Comparison of ENCODE assay signal across 25 cellular contexts in genomic region chr12:4994622-4995021, GRCh38. TPM values are rescaled to one million over a fixed set of nuclear protein-coding genes. Genes with fewer than 3 reads are reported as not detected.
DNase-seq lines count a peak whose midpoint lies in the region; FAIRE-seq and TF ChIP-seq lines count a peak whose summit lies in the region.
"Had no signal": no experiment of that assay in that cellular context is flagged by ENCODE, and none has a peak within 500 bp of the region (broad histone marks: within the 10 kb centered on the region; RNA-seq: fewer than 3 reads in every experiment).

No MANE protein-coding gene starts in this region.

- H3K4me3 ChIP-seq in right atrium auricular region (no peak overlapping the region), H1 (ENCODE audit: extremely low read depth in 1 of 4, insufficient read depth in 2 of 4, low read depth in 3 of 4, low read length in 4 of 4) (no peak overlapping the region)
- H3K4me3 ChIP-seq: A549; BLaER1 treated with 17β-estradiol and CSF1 and Interleukin-3, amounts not matched to agents 10 nM and 100 nM; GM12878; GM23248; HAP-1 had no signal

- CTCF ChIA-PET in H1 (lab: Charles Lee; ENCODE audit: partially characterized antibody): interaction anchor here (0.8 to 11.3 kb wide), 11 partner anchors 9 to 146 kb away, joined by 3 to 97 read pairs (median 4); no protein-coding TSS in a partner anchor

- H2BK20ac ChIP-seq in H9 (ENCODE audit: low read depth, low read length, poor library complexity, severe bottlenecking) (no peak overlapping the region), H1 (ENCODE audit: low read length) (no peak overlapping the region)

- no peaks in the 10 kb centered on the region for H3K9me3 Mint-ChIP-seq in H9
- H3K9me3 Mint-ChIP-seq: CD14-positive monocyte; CD4-positive, alpha-beta T cell; CD8-positive, alpha-beta memory T cell; HFFc6 had no signal

- no CpG with 5 or more reads among the region's 4 CpGs for WGBS in H9 (ENCODE audit: extremely low coverage, insufficient read length, low lambda C conversion rate)
- WGBS in H1 (ENCODE audit: extremely low coverage in 1 of 2, insufficient coverage in 1 of 2, insufficient read length in 1 of 2, insufficient replicate concordance in 2 of 2, low coverage in 1 of 2, low lambda C conversion rate in 2 of 2, missing lambda C conversion rate in 1 of 2), 2 experiments: 94% methylated on average over 4 of the region's 4 CpGs; no CpG with 5 or more reads in 1 of the 2 experiments

- no peaks in the 10 kb centered on the region for H3K23me2 ChIP-seq in H9 (ENCODE audit: insufficient read length, low read depth, low read length, poor library complexity, severe bottlenecking)
- H3K23me2 ChIP-seq in H1 (ENCODE audit: low read depth, low read length): no peaks in the 10 kb centered on the region

- H3K4ac ChIP-seq in H9 (ENCODE audit: low read depth, low read length): no peak overlapping the region
- no peak overlapping the region for H3K4ac ChIP-seq in H1 (replicated peaks; ENCODE audit: insufficient read length, low read depth, low read length)

- FAIRE-seq in H1 (lab: Jason Lieb, UNC): no peak
- FAIRE-seq: A549, D721Med, GM12878, GM19239 had no signal

- H2BK15ac ChIP-seq in H9 (ENCODE audit: low read depth, low read length): no peak overlapping the region
- no peak overlapping the region for H2BK15ac ChIP-seq in H1 (ENCODE audit: low read length)

- H2AFZ ChIP-seq in H9 (ENCODE audit: low read length) (no peak overlapping the region), H1 (ENCODE audit: low read length) (no peak overlapping the region)
- H2AFZ ChIP-seq: GM23248 had no signal

- no peaks in the 10 kb centered on the region for H3K27me3 ChIP-seq in right atrium auricular region
- no peaks in the 10 kb centered on the region for H3K27me3 ChIP-seq in H9 (ENCODE audit: insufficient read depth, low read length)
- no peaks in the 10 kb centered on the region; a peak in 1 of 7 replicates for H3K27me3 ChIP-seq in H1 (replicated peaks in 1 of 4; ENCODE audit: control insufficient read depth in 3 of 4, extremely low read depth in 1 of 4, insufficient read depth in 3 of 4, low read length in 3 of 4)
- H3K27me3 ChIP-seq: BE2C; BLaER1 treated with 17β-estradiol and CSF1 and Interleukin-3, amounts not matched to agents 10 nM and 100 nM had no signal

- no peak for TF ChIP-seq POLR2A in H1 (IDR thresholded peaks at IDR 0.05; ENCODE audit: control extremely low read depth in 1 of 2, low read depth in 2 of 2, low read length in 2 of 2)

- no peak overlapping the region for H3T11ph ChIP-seq in H9 (ENCODE audit: low read length)

- H2BK120ac ChIP-seq in H9 (ENCODE audit: low read depth, low read length, poor library complexity, severe bottlenecking) (no peak overlapping the region), H1 (replicated peaks; ENCODE audit: low read depth, low read length) (no peak overlapping the region)

- H3K14ac ChIP-seq in H9 (ENCODE audit: insufficient read depth, low read length) (no peak overlapping the region), H1 (ENCODE audit: insufficient read length) (no peak overlapping the region)

- H3K9me3 ChIP-seq in right atrium auricular region (no peaks in the 10 kb centered on the region), H9 (ENCODE audit: control insufficient read depth, low read depth, low read length) (no peaks in the 10 kb centered on the region), H1 (ENCODE audit: insufficient read depth in 2 of 2, low read depth in 1 of 2, low read length in 1 of 2) (no peaks in the 10 kb centered on the region)
- H3K9me3 ChIP-seq: A549; BE2C; BLaER1 treated with 17β-estradiol and CSF1 and Interleukin-3, amounts not matched to agents 10 nM and 100 nM; HAP-1 had no signal

- H4K91ac ChIP-seq in H9 (ENCODE audit: insufficient read length, low read depth, low read length): no peak overlapping the region
- H4K91ac ChIP-seq in H1 (replicated peaks; ENCODE audit: insufficient read length, low read length): no peak overlapping the region

- intact Hi-C loops in cardiac septum (cut with DNase I): no loop called here

- no peaks in the 10 kb centered on the region for H3K36me3 ChIP-seq in right atrium auricular region
- no peaks in the 10 kb centered on the region for H3K36me3 ChIP-seq in H1 (ENCODE audit: control insufficient read depth in 2 of 4, insufficient read depth in 4 of 4, low read length in 3 of 4)
- H3K36me3 ChIP-seq: BE2C; BLaER1 treated with 17β-estradiol and CSF1 and Interleukin-3, amounts not matched to agents 10 nM and 100 nM; HAP-1 had no signal

- H3K23ac ChIP-seq in H9 (ENCODE audit: insufficient read length, low read depth, low read length) (no peak overlapping the region), H1 (ENCODE audit: insufficient read length) (no peak overlapping the region)

- H3K27me3 Mint-ChIP-seq in H9 (ENCODE audit: low read depth): peaks cover 15% of the 10 kb centered on the region

- H4K8ac ChIP-seq in H9 (replicated peaks; ENCODE audit: insufficient read length, low read depth, low read length) (no peak overlapping the region), H1 (ENCODE audit: extremely low read depth, insufficient read depth, low read length) (no peak overlapping the region)

- TF ChIP-seq RAD21 in H1 (IDR thresholded peaks at IDR 0.05 in 1 of 2, conservative IDR thresholded peaks at IDR 0.05 in 1 of 2; ENCODE audit: low read depth in 2 of 2, low read length in 2 of 2): no peak

- H4K5ac ChIP-seq in H9 (ENCODE audit: insufficient read length, low read depth, low read length): no peak overlapping the region
- no peak overlapping the region for H4K5ac ChIP-seq in H1 (ENCODE audit: insufficient read length, low read depth, low read length)

- H3K9ac ChIP-seq in H9 (ENCODE audit: extremely low read depth, insufficient read length, low read length): no peak overlapping the region
- no peak overlapping the region for H3K9ac ChIP-seq in H1 (replicated peaks in 1 of 4; ENCODE audit: extremely low read depth in 1 of 4, low read depth in 3 of 4, low read length in 3 of 4)
- H3K9ac ChIP-seq: BLaER1 treated with 17β-estradiol and CSF1 and Interleukin-3, amounts not matched to agents 10 nM and 100 nM; GM23248 had no signal

- H3K27ac ChIP-seq in right atrium auricular region (no peak overlapping the region), H9 (ENCODE audit: insufficient read length, low read depth, low read length) (no peak overlapping the region), H1 (ENCODE audit: low read depth, low read length) (no peak overlapping the region)
- H3K27ac ChIP-seq: A549; BLaER1 treated with 17β-estradiol and CSF1 and Interleukin-3, amounts not matched to agents 10 nM and 100 nM; GM23248 had no signal

- H2BK5ac ChIP-seq in H9 (ENCODE audit: insufficient read length, low read length) (no peak overlapping the region), H1 (ENCODE audit: low read depth, low read length) (no peak overlapping the region)

- H3K4me3 Mint-ChIP-seq in H9: no peak overlapping the region
- H3K4me3 Mint-ChIP-seq: CD14-positive monocyte; CD4-positive, alpha-beta T cell; CD8-positive, alpha-beta memory T cell; HFFc6 had no signal

- DNase-seq in cardiac septum (ENCODE audit: low spot score): peak; percentile 72
- no peak for DNase-seq in right atrium auricular region (ENCODE audit: low spot score)
- DNase-seq in H9: no peak
- no peak for DNase-seq in H1 (ENCODE audit: low read depth in 1 of 2, low spot score in 2 of 2)
- DNase-seq in stimulated activated naive CD4-positive, alpha-beta T cell treated with Interleukin-2 at 50 U/mL for 16 hours (lab: John Stamatoyannopoulos, UW): no peak
- no peak for DNase-seq in stimulated activated CD4-positive, alpha-beta T cell treated with anti-CD3 and anti-CD28 coated beads, Interleukin-1b, Interleukin-23, amount 100 ng/mL, for 48 hours
- DNase-seq: 8988T; ACHN; AML-193; BE2C; CD4-positive, alpha-beta T cell; CD8-positive, alpha-beta memory T cell; DMS 273 treated with DMSO at 0.1 percent for 48 hours; DMS79; EL; GDM1; GM23248; HFFc6 had no signal

- H3K4me1 Mint-ChIP-seq in H9: peaks cover 19 to 24% of the 10 kb centered on the region in 2 experiments
- H3K4me1 Mint-ChIP-seq: CD14-positive monocyte; CD8-positive, alpha-beta memory T cell had no signal

- H3K4me1 ChIP-seq in right atrium auricular region: peaks cover 0 to 14% of the 10 kb centered on the region in 2 donors
- peaks cover 3% of the 10 kb centered on the region; the same call in 1 of the 2 replicates for H3K4me1 ChIP-seq in H9 (ENCODE audit: insufficient read depth, low read length)
- peaks cover 0 to 10% (median 7%) of the 10 kb centered on the region in 4 experiments; a peak in 6 of 7 replicates for H3K4me1 ChIP-seq in H1 (replicated peaks in 1 of 4; ENCODE audit: control insufficient read depth in 3 of 4, insufficient read depth in 4 of 4, low read length in 3 of 4)
- H3K4me1 ChIP-seq: BE2C; BLaER1 treated with 17β-estradiol and CSF1 and Interleukin-3, amounts not matched to agents 10 nM and 100 nM had no signal

- H3K79me2 ChIP-seq in H9 (ENCODE audit: insufficient read depth, low read length) (no peaks in the 10 kb centered on the region), H1 (ENCODE audit: control insufficient read depth in 1 of 2, insufficient read depth in 2 of 2, low read length in 2 of 2) (no peaks in the 10 kb centered on the region)

- H3K27ac Mint-ChIP-seq in H9: no peak overlapping the region
- H3K27ac Mint-ChIP-seq: CD14-positive monocyte; CD4-positive, alpha-beta T cell; CD8-positive, alpha-beta memory T cell; HFFc6 had no signal

- TF ChIP-seq CTCF in right atrium auricular region (IDR thresholded peaks at IDR 0.05): no peak
- TF ChIP-seq CTCF in H9 (conservative IDR thresholded peaks at IDR 0.05): no peak
- TF ChIP-seq CTCF in H1 (IDR thresholded peaks at IDR 0.05; ENCODE audit: control extremely low read depth in 1 of 3, insufficient read depth in 1 of 3, low read depth in 1 of 3, low read length in 3 of 3): no peak

- H2BK12ac ChIP-seq in H9 (ENCODE audit: insufficient read length, low read depth, low read length) (no peak overlapping the region), H1 (ENCODE audit: low read depth, low read length) (no peak overlapping the region)

- H2AK5ac ChIP-seq in H9 (ENCODE audit: insufficient read length, low read length): no peak overlapping the region
- 0 out of 2 replicates have a peak overlapping the region, but pooled peaks have one; percentile 45 for H2AK5ac ChIP-seq in H1 (ENCODE audit: low read depth, low read length)

- H3K36me3 Mint-ChIP-seq in H9 (ENCODE audit: insufficient read depth in 1 of 3, low read depth in 3 of 3): no peaks in the 10 kb centered on the region
- H3K36me3 Mint-ChIP-seq: CD14-positive monocyte; CD8-positive, alpha-beta memory T cell had no signal

- H3K18ac ChIP-seq in H9 (ENCODE audit: insufficient read length, low read depth, low read length): peak overlapping the region; percentile 46
- H3K18ac ChIP-seq in H1 (ENCODE audit: extremely low read depth, low read length): no peak overlapping the region

- POLR2A ChIA-PET in H1 (lab: Charles Lee; ENCODE audit: partially characterized antibody): no interaction called here

- H3K4me2 ChIP-seq in H9 (ENCODE audit: insufficient read depth, insufficient read length, low read length): no peak overlapping the region
- H3K4me2 ChIP-seq in H1 (ENCODE audit: insufficient read depth in 1 of 2, low read depth in 2 of 2, low read length in 2 of 2): no peak overlapping the region
- H3K4me2 ChIP-seq: A549; BLaER1 treated with 17β-estradiol and CSF1 and Interleukin-3, amounts not matched to agents 10 nM and 100 nM had no signal

- H4K20me1 ChIP-seq in H9 (ENCODE audit: control insufficient read depth, insufficient read depth, insufficient read length) (no peaks in the 10 kb centered on the region), H1 (replicated peaks in 1 of 2; ENCODE audit: control insufficient read depth in 1 of 2, insufficient read depth in 2 of 2, low read length in 2 of 2) (no peaks in the 10 kb centered on the region)
- H4K20me1 ChIP-seq: BLaER1 treated with 17β-estradiol and CSF1 and Interleukin-3, amounts not matched to agents 10 nM and 100 nM had no signal

- H3K79me1 ChIP-seq in H9 (ENCODE audit: insufficient read depth, low read depth, low read length, poor library complexity, severe bottlenecking) (no peaks in the 10 kb centered on the region), H1 (ENCODE audit: low read depth, low read length) (no peaks in the 10 kb centered on the region)

- no peak overlapping the region for H3K56ac ChIP-seq in H9 (ENCODE audit: insufficient read length, low read depth, low read length)
- no peak overlapping the region for H3K56ac ChIP-seq in H1 (replicated peaks; ENCODE audit: insufficient read length, low read depth, low read length)

- no peak for TF ChIP-seq EP300 in H1 (IDR thresholded peaks at IDR 0.05; ENCODE audit: borderline replicate concordance in 1 of 2, low read depth in 2 of 2, low read length in 2 of 2)

RNA-seq across cellular contexts. Expression of gene KCNA5, which starts 49.1 kb away (rescaled TPM):
- 3.2 TPM for total RNA-seq in cardiac septum
- total RNA-seq in right atrium auricular region: 100 to 1,000 TPM in 1 of 2 donors, 10 to 100 TPM in 1; 74.6 to 166 TPM
- 0.09 and 0.22 TPM in 2 replicates for total RNA-seq in H9 (2021)
- 0.11 and 0.20 TPM in 2 replicates for total RNA-seq in H1 (2021; fragmentation: NEBNext Ultra II Directional; extraction: Animal tissue kit (Norgen Biotek cat#: 25700))
- 0.29 and 0.31 TPM in 2 replicates for polyA plus RNA-seq in H1 (2011; rRNA removed)
- 0.32 TPM for polyA plus RNA-seq in H1 (2011; cell fraction: cytosol; rRNA removed)
- polyA plus RNA-seq in H1 (2011; cell fraction: nucleus; rRNA removed): 0.40 TPM
- 0.13 to 0.21 TPM (median 0.17 TPM) in 3 of 4 replicates, not detected in the other for polyA plus RNA-seq in H1 (2012, experiment 1 of 2)
- polyA plus RNA-seq in H1 (2012, experiment 2 of 2): 0.13 TPM
- polyA plus RNA-seq in H1 (2013, experiment 1 of 2): 0.08 TPM
- 0.09 TPM for polyA plus RNA-seq in H1 (2013, experiment 2 of 2)
- 0.29 and 0.38 TPM in 2 replicates for polyA minus RNA-seq in H1 (2011; rRNA and poly(A)+ RNA removed)
- not detected for polyA minus RNA-seq in H1 (2011; cell fraction: cytosol; rRNA and poly(A)+ RNA removed)
- polyA minus RNA-seq in H1 (2011; cell fraction: nucleus; rRNA and poly(A)+ RNA removed): 0.40 TPM
- total RNA-seq: CD4-positive, alpha-beta T cell; CD8-positive, alpha-beta memory T cell; GM23248; HFFc6 had no signal
- polyA plus RNA-seq: A549; CD14-positive monocyte; CD8-positive, alpha-beta memory T cell; GM23248 had no signal

Comparison
In these comparisons a context has a peak if more than half of its experiments do, and no peak if none do; other contexts are left out.
1. RNA of gene KCNA5, which starts 49.1 kb away (total RNA-seq): 74.6 to 166 TPM in right atrium auricular region; 3.2 TPM in cardiac septum (single experiment), 0.09 to 0.22 TPM in H9 and 0.11 to 0.20 TPM in H1; every median in the first group is over 10 times any median in the second.